14 cellular contexts compared by ENCODE assay signal in the genomic region with DNA sequence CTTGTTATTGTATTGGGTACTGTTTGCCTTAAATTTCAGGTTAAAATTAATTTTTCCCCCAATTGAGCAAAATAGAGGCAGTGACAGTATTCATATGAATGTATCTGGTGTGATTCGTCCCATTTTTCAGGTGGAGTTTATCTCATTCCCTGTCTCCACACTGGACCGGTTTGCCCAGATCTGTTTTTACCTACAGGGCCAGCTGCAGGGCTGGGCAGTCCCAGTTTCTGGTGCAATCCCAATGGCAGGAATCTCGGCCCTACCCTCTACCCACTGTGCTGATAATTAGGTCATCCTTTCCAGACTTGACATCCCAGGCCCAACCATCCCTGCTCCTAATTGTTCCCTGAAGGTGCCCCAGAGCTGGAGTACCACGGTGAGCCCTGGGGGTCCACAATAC. TPM values are rescaled to one million over a fixed set of nuclear protein-coding genes. Genes with fewer than 3 reads are reported as not detected.
DNase-seq lines count a peak whose midpoint lies in the region; ATAC-seq and TF ChIP-seq lines count a peak whose summit lies in the region.
"Had no signal": no experiment of that assay in that cellular context is flagged by ENCODE, and none has a peak within 500 bp of the region (broad histone marks: within the 10 kb centered on the region; RNA-seq: fewer than 3 reads in every experiment).

No MANE protein-coding gene starts in this region.

- H3K36me3 ChIP-seq in DOHH2 (ENCODE audit: control insufficient read depth, low read length) (peaks cover 12% of the 10 kb centered on the region; the same call in 1 of the 2 replicates), skeletal muscle tissue (ENCODE audit: control insufficient read depth in 3 of 3, insufficient read depth in 3 of 3, low read length in 3 of 3) (no peaks in the 10 kb centered on the region), aorta (ENCODE audit: control insufficient read depth in 1 of 2, insufficient read depth in 2 of 2, low read length in 1 of 2) (no peaks in the 10 kb centered on the region)
- H3K36me3 ChIP-seq: ascending aorta had no signal

- peaks cover 16% of the 10 kb centered on the region for H3K79me2 ChIP-seq in DOHH2 (ENCODE audit: control insufficient read depth, low read length)

- 94% methylated on average over 4 of the region's 4 CpGs for WGBS in aorta, 2 donors

- TF ChIP-seq CTCF in DOHH2 (IDR thresholded peaks at IDR 0.05; ENCODE audit: low read depth, low read length, poor library complexity, severe bottlenecking) (no peak), HL-60 (IDR thresholded peaks at IDR 0.05; ENCODE audit: insufficient read depth, low read length) (no peak), coronary artery (IDR thresholded peaks at IDR 0.05) (no peak), GM10248 (IDR thresholded peaks at IDR 0.05; ENCODE audit: control extremely low read depth, extremely low read depth, low read depth, missing control alignments) (no peak)

- peak overlapping the region; percentile 78 for H3K27ac ChIP-seq in DOHH2 (ENCODE audit: low read depth, low read length)
- peak overlapping the region; percentile 96 for H3K27ac ChIP-seq in HL-60 (replicated peaks)
- H3K27ac ChIP-seq in coronary artery, result peak overlapping the region in 1 of 2 donors; percentile 71
- H3K27ac ChIP-seq in skeletal muscle tissue (ENCODE audit: low read depth, low read length), result peak overlapping the region; percentile 61
- no peak overlapping the region for H3K27ac ChIP-seq in aorta (ENCODE audit: low read depth in 1 of 2, low read length in 2 of 2)

- no peaks in the 10 kb centered on the region for H3K9me2 ChIP-seq in DOHH2 (replicated peaks; ENCODE audit: control insufficient read depth, low read length)

- H4K20me1 ChIP-seq in DOHH2 (ENCODE audit: control insufficient read depth, insufficient read depth, low read depth, low read length), result no peaks in the 10 kb centered on the region

- peak overlapping the region; percentile 89 for H3K4me2 ChIP-seq in DOHH2 (ENCODE audit: low read length)

- CTCF ChIA-PET in GM10248 (lab: Yijun Ruan, JAX), result no interaction called here

- H3K4me1 ChIP-seq in DOHH2 (ENCODE audit: control insufficient read depth, low read length) (peaks cover 58% of the 10 kb centered on the region), skeletal muscle tissue (ENCODE audit: control insufficient read depth in 3 of 3, insufficient read depth in 3 of 3, low read length in 3 of 3) (peaks cover 0 to 5% (median 4%) of the 10 kb centered on the region in 3 donors), aorta (ENCODE audit: control insufficient read depth in 1 of 2, insufficient read depth in 2 of 2, low read length in 2 of 2) (no peaks in the 10 kb centered on the region)
- H3K4me1 ChIP-seq: ascending aorta had no signal

- ATAC-seq in aorta (ENCODE audit: low FRiP score), result no peak

- DNase-seq in HL-60 (ENCODE audit: low read depth in 1 of 2, low spot score in 1 of 2) (no peak), coronary artery (ENCODE audit: low spot score) (no peak), NK-92 (lab: John Stamatoyannopoulos, UW; ENCODE audit: unreplicated experiment) (no peak), aorta (no peak), retina (no peak), GM10248 (ENCODE audit: extremely low spot score) (no peak)
- DNase-seq: CD8-positive, alpha-beta memory T cell; NCI-H187; NCI-H748 treated with DMSO at 0.1 percent for 48 hours; SHP77; stimulated activated CD4-positive, alpha-beta T cell treated with anti-CD3 and anti-CD28 coated beads, Interleukin-4, amount 100 ng/mL, for 1 hour had no signal

- POLR2A ChIA-PET in GM10248 (lab: Yijun Ruan, JAX), result no interaction called here

- peak overlapping the region; percentile 74 for H3K4me3 ChIP-seq in DOHH2 (ENCODE audit: low read length)
- peak overlapping the region; percentile 37 for H3K4me3 ChIP-seq in HL-60 (replicated peaks; ENCODE audit: insufficient read depth, low read length)
- H3K4me3 ChIP-seq in coronary artery, result peak overlapping the region; percentile 43
- H3K4me3 ChIP-seq in skeletal muscle tissue (ENCODE audit: low read length in 3 of 3), result no peak overlapping the region
- H3K4me3 ChIP-seq in aorta (ENCODE audit: low read length in 2 of 2), result no peak overlapping the region

- H3K27me3 ChIP-seq in DOHH2 (ENCODE audit: control insufficient read depth, low read length) (no peaks in the 10 kb centered on the region), HL-60 (ENCODE audit: insufficient read depth, poor library complexity, severe bottlenecking) (no peaks in the 10 kb centered on the region), skeletal muscle tissue (ENCODE audit: control insufficient read depth in 3 of 3, insufficient read depth in 3 of 3, low read length in 3 of 3) (peaks cover 0 to 6% (median 0%) of the 10 kb centered on the region in 3 donors), aorta (ENCODE audit: control insufficient read depth in 1 of 2, insufficient read depth in 2 of 2, low read length in 1 of 2) (no peaks in the 10 kb centered on the region)
- H3K27me3 ChIP-seq: ascending aorta had no signal

- H3K9ac ChIP-seq in skeletal muscle tissue (ENCODE audit: low read depth in 1 of 3, low read length in 3 of 3), result no peak overlapping the region

- H3F3A ChIP-seq in DOHH2 (ENCODE audit: control insufficient read depth, insufficient read depth), result peaks cover 25% of the 10 kb centered on the region

- H3K9me3 ChIP-seq in DOHH2 (ENCODE audit: control insufficient read depth, insufficient read depth, low read length) (no peaks in the 10 kb centered on the region), skeletal muscle tissue (ENCODE audit: control insufficient read depth in 3 of 3, low read length in 3 of 3) (no peaks in the 10 kb centered on the region), aorta (ENCODE audit: control insufficient read depth, low read length) (no peaks in the 10 kb centered on the region)
- H3K9me3 ChIP-seq: ascending aorta had no signal

- intact Hi-C loops in aorta (cut with DNase I), result no loop called here

RNA-seq across cellular contexts. Expression of a gene that starts 49.8 kb away (rescaled TPM):
- total RNA-seq in skeletal muscle tissue (under 0.01 TPM), aorta (1 to 10 TPM; 1.8 to 3.1 TPM)
- 1 to 10 TPM in 1 of 2 donors, under 1 TPM in 1; 0.38 to 1.1 TPM for polyA plus RNA-seq in aorta

Comparison
In these comparisons a context has a peak if more than half of its experiments do, and no peak if none do; other contexts are left out.
1. H3K27ac ChIP-seq: peak in DOHH2 (single experiment), HL-60 (single experiment) and skeletal muscle tissue (single experiment); none in aorta (0 of 2).
2. H3K4me3 ChIP-seq: peak in DOHH2 (single experiment), HL-60 (single experiment) and coronary artery (single experiment); none in skeletal muscle tissue (0 of 3) and aorta (0 of 2).